ENCODE assay signal across 8 cellular contexts in genomic region chr12:69284131-69284530, GRCh38. TPM values are rescaled to one million over a fixed set of nuclear protein-coding genes. Genes with fewer than 3 reads are reported as not detected.
DNase-seq lines count a peak whose midpoint lies in the region; ATAC-seq and TF ChIP-seq lines count a peak whose summit lies in the region.

No MANE protein-coding gene starts in this region.

- peaks cover 4% of the 10 kb centered on the region for H3K27me3 Mint-ChIP-seq in HFFc6 (ENCODE audit: insufficient read depth)
- peaks cover 21% of the 10 kb centered on the region for H3K27me3 Mint-ChIP-seq in activated naive CD8-positive, alpha-beta T cell treated with anti-CD3 and anti-CD28 coated beads, Interleukin-2, amount 10 ng/mL, durations not matched to agents 7 days and 5 days

- DNase-seq in DMS153 (lab: John Stamatoyannopoulos, UW) (peak; percentile 74), HFFc6 (peak; percentile 68), NCI-H510A treated with DMSO at 0.1 percent for 48 hours (lab: John Stamatoyannopoulos, UW) (peak; percentile 72), Right ventricle myocardium inferior (ENCODE audit: missing footprints) (peak; percentile 83), occipital lobe (lab: John Stamatoyannopoulos, UW) (peak; percentile 14), GDM1 (lab: John Stamatoyannopoulos, UW) (no peak)
- DNase-seq in activated naive CD8-positive, alpha-beta T cell treated with anti-CD3 and anti-CD28 coated beads, Interleukin-2, amount 10 ng/mL, durations not matched to agents 7 days and 5 days = peak; percentile 35

- peak; percentile 42 for TF ChIP-seq CTCF in HFFc6 (IDR thresholded peaks at IDR 0.05)

- no peak overlapping the region for H3K27ac Mint-ChIP-seq in HFFc6
- no peak overlapping the region for H3K27ac Mint-ChIP-seq in activated naive CD8-positive, alpha-beta T cell treated with anti-CD3 and anti-CD28 coated beads, Interleukin-2, amount 10 ng/mL, durations not matched to agents 7 days and 5 days

- H3K36me3 Mint-ChIP-seq in HFFc6 (ENCODE audit: low read depth) = no peaks in the 10 kb centered on the region
- H3K36me3 Mint-ChIP-seq in activated naive CD8-positive, alpha-beta T cell treated with anti-CD3 and anti-CD28 coated beads, Interleukin-2, amount 10 ng/mL, durations not matched to agents 7 days and 5 days = peaks cover 6% of the 10 kb centered on the region

- H3K9me3 Mint-ChIP-seq in HFFc6 = no peaks in the 10 kb centered on the region
- H3K9me3 Mint-ChIP-seq in activated naive CD8-positive, alpha-beta T cell treated with anti-CD3 and anti-CD28 coated beads, Interleukin-2, amount 10 ng/mL, durations not matched to agents 7 days and 5 days = no peaks in the 10 kb centered on the region

- peaks cover 19% of the 10 kb centered on the region for H3K4me1 Mint-ChIP-seq in HFFc6 (ENCODE audit: low read depth)
- peaks cover 11% of the 10 kb centered on the region for H3K4me1 Mint-ChIP-seq in activated naive CD8-positive, alpha-beta T cell treated with anti-CD3 and anti-CD28 coated beads, Interleukin-2, amount 10 ng/mL, durations not matched to agents 7 days and 5 days

- H3K4me3 Mint-ChIP-seq in HFFc6 = peak overlapping the region; percentile 68
- peak overlapping the region; percentile 44 for H3K4me3 Mint-ChIP-seq in activated naive CD8-positive, alpha-beta T cell treated with anti-CD3 and anti-CD28 coated beads, Interleukin-2, amount 10 ng/mL, durations not matched to agents 7 days and 5 days

- ATAC-seq in activated naive CD8-positive, alpha-beta T cell treated with anti-CD3 and anti-CD28 coated beads, Interleukin-2, amount 10 ng/mL, durations not matched to agents 7 days and 5 days (ENCODE audit: low read depth) = peak; percentile 39
- ATAC-seq in Right ventricle myocardium inferior (peak; percentile 86), GM19023 (IDR thresholded peaks at IDR 0.05; ENCODE audit: unreplicated experiment) (no peak)

- POLR2A ChIA-PET in activated naive CD8-positive, alpha-beta T cell treated with anti-CD3 and anti-CD28 coated beads, Interleukin-2, amount 10 ng/mL, durations not matched to agents 7 days and 5 days (lab: Charles Lee) = no interaction called here

- intact Hi-C loops in Right ventricle myocardium inferior (cut with DNase I) = no loop called here

RNA-seq across cellular contexts. Expression of gene CPSF6, which starts 44.8 kb away (rescaled TPM):
- total RNA-seq in HFFc6 (2021; fragmentation: NEBNext Ultra II Directional; extraction: Animal tissue kit (Norgen Biotek cat#: 25700)) = 10 to 100 TPM; 54.1 to 66.1 (median 60.1) TPM
- 100 to 1,000 TPM; 104 to 107 TPM for total RNA-seq in activated naive CD8-positive, alpha-beta T cell treated with anti-CD3 and anti-CD28 coated beads, Interleukin-2, amount 10 ng/mL, durations not matched to agents 7 days and 5 days
- total RNA-seq in Right ventricle myocardium inferior (29.3 TPM), occipital lobe (113 TPM)
